ENCODE assay signal across 12 cellular contexts in the genomic region with DNA sequence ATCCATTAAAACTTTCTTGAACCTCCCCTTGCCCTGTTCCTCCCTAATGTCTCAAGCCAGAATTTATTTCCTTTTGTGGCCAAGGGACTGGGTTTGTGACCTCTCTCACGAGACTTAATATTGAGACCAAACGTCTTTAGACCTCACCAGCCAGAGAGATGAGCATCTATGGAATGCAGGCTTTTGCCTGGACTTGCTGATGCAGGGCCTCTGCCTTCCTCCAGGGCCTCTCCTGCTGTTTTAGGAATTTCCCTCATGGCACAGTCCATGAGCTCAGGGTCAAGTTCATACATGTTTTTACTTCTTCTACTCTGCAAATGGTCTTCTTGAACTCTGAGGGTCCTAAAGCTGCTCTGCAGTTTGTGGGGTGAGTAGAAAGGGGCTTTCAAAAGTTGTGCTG. TPM values are rescaled to one million over a fixed set of nuclear protein-coding genes. Genes with fewer than 3 reads are reported as not detected.
DNase-seq lines count a peak whose midpoint lies in the region; ATAC-seq and TF ChIP-seq lines count a peak whose summit lies in the region.
"Had no signal": no experiment of that assay in that cellular context is flagged by ENCODE, and none has a peak within 500 bp of the region (broad histone marks: within the 10 kb centered on the region; RNA-seq: fewer than 3 reads in every experiment).

No MANE protein-coding gene starts in this region.

- in situ Hi-C loops in astrocyte of the spinal cord (cut with HindIII; ENCODE audit: low sequenced_read_pairs) = no loop called here

- H3K9me3 ChIP-seq in testis = no peaks in the 10 kb centered on the region

- intact Hi-C loops in testis (cut with DNase I; ENCODE audit: low total_unique reads) = no loop called here

- peak overlapping the region; percentile 69 to 81 for H3K27ac ChIP-seq in testis

- TF ChIP-seq POLR2A in testis (IDR thresholded peaks at IDR 0.05) = no peak

- no peaks in the 10 kb centered on the region for H3K27me3 ChIP-seq in testis

- TF ChIP-seq CTCF in HFF-Myc (IDR thresholded peaks at IDR 0.05; ENCODE audit: low read depth, low read length, missing control alignments) (peak; percentile 10), astrocyte of the spinal cord (IDR thresholded peaks at IDR 0.05; ENCODE audit: low read depth, low read length) (peak; percentile 8), testis (IDR thresholded peaks at IDR 0.05) (no peak)

- ATAC-seq in stimulated activated naive CD8-positive, alpha-beta T cell treated with anti-CD3 and anti-CD28 coated beads, Interleukin-15, Interleukin-2, amounts not matched to agents 100 U/mL and 50 U/mL, for 24 hours = no peak
- ATAC-seq: effector memory CD8-positive, alpha-beta T cell had no signal

- peaks cover 30% of the 10 kb centered on the region for H3K4me1 ChIP-seq in testis

- H3K36me3 ChIP-seq in testis (ENCODE audit: low read depth, missing control alignments) = no peaks in the 10 kb centered on the region

- DNase-seq in HFF-Myc (ENCODE audit: extremely low read depth, low read depth) (peak; percentile 33), astrocyte of the spinal cord (ENCODE audit: low read depth, low spot score) (peak; percentile 69), iPS DF 19.7 (ENCODE audit: low read depth, low spot score) (peak; percentile 52), testis (no peak), hippocampal formation (lab: John Stamatoyannopoulos, UW) (no peak), putamen (ENCODE audit: low spot score) (no peak)
- DNase-seq in stimulated activated naive CD8-positive, alpha-beta T cell treated with anti-CD3 and anti-CD28 coated beads, Interleukin-15, Interleukin-2, amounts not matched to agents 100 U/mL and 50 U/mL, for 24 hours = no peak
- DNase-seq: activated CD4-positive, alpha-beta T cell treated with anti-CD3 and anti-CD28 coated beads, Interleukin-2, amount 50 U/mL, for 48 hours; DMS53; effector memory CD8-positive, alpha-beta T cell; naive B cell; NCI-H146 had no signal

- no peak overlapping the region for H3K4me3 ChIP-seq in HFF-Myc (replicated peaks; ENCODE audit: low read depth, low read length)
- H3K4me3 ChIP-seq in astrocyte of the spinal cord (ENCODE audit: low read depth, low read length) = no peak overlapping the region
- no peak overlapping the region for H3K4me3 ChIP-seq in testis

- 41 to 44% methylated on average over 2 of the region's 2 CpGs for WGBS in testis, 2 donors

RNA-seq across cellular contexts. Expression of gene IL1B, which starts 22.3 kb away (rescaled TPM):
- total RNA-seq in testis = under 1 TPM; 0.62 to 0.63 TPM
- polyA plus RNA-seq in testis (ENCODE audit: insufficient read depth, low read depth, low replicate concordance) = 1.8 TPM

RNA-seq across cellular contexts. Expression of gene IL1A, which starts 30.0 kb away (rescaled TPM):
- 10 to 100 TPM; 21.4 to 36.5 TPM for total RNA-seq in testis
- 15.8 TPM for polyA plus RNA-seq in testis (ENCODE audit: insufficient read depth, low read depth, low replicate concordance)

RNA-seq across cellular contexts. Expression of gene CKAP2L, which starts 49.9 kb away (rescaled TPM):
- total RNA-seq in testis = 10 to 100 TPM in 1 of 2 donors, 1 to 10 TPM in 1; 7.1 to 11.0 TPM
- polyA plus RNA-seq in testis (ENCODE audit: insufficient read depth, low read depth, low replicate concordance) = 9.5 TPM

Comparison
In these comparisons a context has a peak if more than half of its experiments do, and no peak if none do; other contexts are left out.
1. DNase-seq: peak in HFF-Myc (single experiment), astrocyte of the spinal cord (single experiment) and iPS DF 19.7 (single experiment); none in testis (single experiment), hippocampal formation (0 of 2), putamen (single experiment) and stimulated activated naive CD8-positive, alpha-beta T cell treated with anti-CD3 and anti-CD28 coated beads, Interleukin-15, Interleukin-2, amounts not matched to agents 100 U/mL and 50 U/mL, for 24 hours (single experiment).
2. CTCF ChIP-seq: peak in HFF-Myc (single experiment) and astrocyte of the spinal cord (single experiment); none in testis (0 of 3).